Comparison of ENCODE assay signal across 19 cellular contexts in the genomic region with DNA sequence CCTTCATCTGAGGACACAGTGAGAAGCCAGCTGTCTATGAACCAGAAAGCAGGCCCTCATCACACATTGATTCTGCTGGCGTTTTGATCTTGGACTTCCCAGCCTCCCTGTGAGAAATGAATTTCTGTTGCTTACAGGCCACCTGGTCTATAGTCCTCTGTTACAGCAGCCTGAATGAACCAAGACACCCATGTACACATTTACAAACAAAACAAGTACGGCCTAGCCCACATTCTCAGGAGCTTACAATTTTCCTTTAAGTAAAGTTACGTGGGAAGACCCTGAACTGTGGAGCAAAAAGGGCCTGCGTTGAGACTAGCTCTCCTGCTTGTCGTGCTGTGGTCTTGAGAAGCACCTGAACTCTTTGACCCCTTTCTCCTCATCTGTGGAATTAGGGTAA. TPM values are rescaled to one million over a fixed set of nuclear protein-coding genes. Genes with fewer than 3 reads are reported as not detected.
DNase-seq lines count a peak whose midpoint lies in the region; ATAC-seq and TF ChIP-seq lines count a peak whose summit lies in the region.
"Had no signal": no experiment of that assay in that cellular context is flagged by ENCODE, and none has a peak within 500 bp of the region (broad histone marks: within the 10 kb centered on the region; RNA-seq: fewer than 3 reads in every experiment).

No MANE protein-coding gene starts in this region.

- POLR2A ChIA-PET in IMR-90 (lab: Charles Lee; ENCODE audit: unreplicated experiment) (interaction anchor here (0.5 kb wide), 1 partner anchor 582 kb away, joined by 3 read pairs; no protein-coding TSS in a partner anchor), HEK293T (lab: Yijun Ruan, JAX) (interaction anchor here (1.2 to 4.5 kb wide), 2 partner anchors 12 to 33 kb away, joined by 4 to 29 read pairs; a partner anchor contains a TSS)

- ATAC-seq in IMR-90 (ENCODE audit: low read depth) (no peak), HG02571 (IDR thresholded peaks at IDR 0.05; ENCODE audit: unreplicated experiment) (no peak)
- ATAC-seq: activated T-helper 17 cell treated with anti-CD3 and anti-CD28 coated beads, Interleukin-2, amount 50 U/mL, for 72 hours; HCT116; psoas muscle had no signal

- H3K9me1 ChIP-seq in IMR-90 (ENCODE audit: insufficient read depth, low read length) = peaks cover 18% of the 10 kb centered on the region

- H2AFZ ChIP-seq in IMR-90 (replicated peaks; ENCODE audit: low read length, poor library complexity) (no peak overlapping the region), hepatocyte (no peak overlapping the region), smooth muscle cell (ENCODE audit: low read depth) (peak overlapping the region; percentile 10)

- no peak overlapping the region for H4K8ac ChIP-seq in IMR-90 (ENCODE audit: low read depth in 2 of 2, low read length in 2 of 2)

- H3K18ac ChIP-seq in IMR-90 (ENCODE audit: low read depth, low read length) = no peak overlapping the region

- H3K4me2 ChIP-seq in IMR-90 (ENCODE audit: low read depth, low read length) (no peak overlapping the region), hepatocyte (no peak overlapping the region), smooth muscle cell (peak overlapping the region; percentile 27)
- H3K4me2 ChIP-seq: BLaER1 had no signal

- H3K4me3 ChIP-seq in IMR-90 (ENCODE audit: insufficient read depth, low read depth, low read length) (no peak overlapping the region), hepatocyte (no peak overlapping the region), smooth muscle cell (no peak overlapping the region), H7 (ENCODE audit: insufficient read depth, low read depth, low read length) (no peak overlapping the region)
- H3K4me3 ChIP-seq: BLaER1, GM12878, psoas muscle had no signal

- in situ Hi-C loops in IMR-90 (cut with MboI; ENCODE audit: low sequenced_read_pairs) = no loop called here

- H3K79me1 ChIP-seq in IMR-90 (ENCODE audit: low read depth in 1 of 2, low read length in 2 of 2) = peaks cover 0 to 7% of the 10 kb centered on the region in 2 experiments; a peak in 2 of 4 replicates

- H2BK5ac ChIP-seq in IMR-90 (ENCODE audit: low read depth, low read length, poor library complexity, severe bottlenecking) = no peak overlapping the region

- no peak overlapping the region; the same call in 2 of the 3 replicates for H2BK15ac ChIP-seq in IMR-90 (ENCODE audit: low read depth, low read length)

- H3K27me3 ChIP-seq in IMR-90 (ENCODE audit: control insufficient read depth, insufficient read depth, low read length) (no peaks in the 10 kb centered on the region), hepatocyte (no peaks in the 10 kb centered on the region), smooth muscle cell (ENCODE audit: low read depth) (no peaks in the 10 kb centered on the region), H7 (ENCODE audit: control insufficient read depth, insufficient read depth, low read length) (no peaks in the 10 kb centered on the region)
- H3K27me3 ChIP-seq: BLaER1 had no signal

- H3K9me3 ChIP-seq in IMR-90 (ENCODE audit: control insufficient read depth, insufficient read depth, low read length) (no peaks in the 10 kb centered on the region), hepatocyte (ENCODE audit: low read depth) (no peaks in the 10 kb centered on the region), smooth muscle cell (replicated peaks; ENCODE audit: low read depth) (no peaks in the 10 kb centered on the region)
- H3K9me3 ChIP-seq: BLaER1, psoas muscle had no signal

- H4K20me1 ChIP-seq in IMR-90 (ENCODE audit: insufficient read depth, low read length) (no peaks in the 10 kb centered on the region), hepatocyte (ENCODE audit: insufficient read depth, poor library complexity, severe bottlenecking) (no peaks in the 10 kb centered on the region), smooth muscle cell (ENCODE audit: low read depth) (no peaks in the 10 kb centered on the region)
- H4K20me1 ChIP-seq: BLaER1 had no signal

- dilution Hi-C loops in IMR-90 (cut with HindIII; ENCODE audit: low sequenced_read_pairs, unreplicated experiment) = no loop called here

- intact Hi-C loops in IMR-90 (cut with micrococcal nuclease) = no loop called here

- H3K4me1 ChIP-seq in IMR-90 (ENCODE audit: control insufficient read depth, insufficient read depth, low read length) (peaks cover 12% of the 10 kb centered on the region), hepatocyte (ENCODE audit: insufficient read depth) (peaks cover 11% of the 10 kb centered on the region), smooth muscle cell (ENCODE audit: low read depth) (peaks cover 36% of the 10 kb centered on the region)
- H3K4me1 ChIP-seq: psoas muscle had no signal

- no peak overlapping the region for H3K14ac ChIP-seq in IMR-90 (replicated peaks; ENCODE audit: low read depth, low read length)

- peaks cover 11% of the 10 kb centered on the region for H3F3A ChIP-seq in smooth muscle cell (ENCODE audit: low read depth)

- no peak overlapping the region for H3K23ac ChIP-seq in IMR-90 (ENCODE audit: low read depth, low read length)

- H3K27ac ChIP-seq in IMR-90 (ENCODE audit: insufficient read depth, low read length) (no peak overlapping the region), hepatocyte (peak overlapping the region; percentile 55), smooth muscle cell (ENCODE audit: low read depth) (peak overlapping the region; percentile 50)
- H3K27ac ChIP-seq: BLaER1, psoas muscle had no signal

- BruUV-seq in IMR-90 (replicated peaks; lab: Mats Ljungman, UMichigan) = no TSS peak

- H2AK5ac ChIP-seq in IMR-90 (ENCODE audit: low read depth, low read length) = peak overlapping the region; percentile 37; the same call in 1 of the 2 replicates

- peak overlapping the region; percentile 47; the same call in 1 of the 2 replicates for H2BK20ac ChIP-seq in IMR-90 (ENCODE audit: low read depth, low read length)

- H3K4ac ChIP-seq in IMR-90 (ENCODE audit: low read depth, low read length) = peak overlapping the region; percentile 21

- H3K36me3 ChIP-seq in IMR-90 (ENCODE audit: control insufficient read depth, insufficient read depth, low read length) = no peaks in the 10 kb centered on the region
- H3K36me3 ChIP-seq in hepatocyte (replicated peaks; ENCODE audit: insufficient read depth, low read depth) = no peaks in the 10 kb centered on the region
- no peaks in the 10 kb centered on the region for H3K36me3 ChIP-seq in smooth muscle cell (ENCODE audit: low read depth)
- H3K36me3 ChIP-seq in H7 (replicated peaks; ENCODE audit: control insufficient read depth, insufficient read depth, low read length) = no peaks in the 10 kb centered on the region
- H3K36me3 ChIP-seq: BLaER1 had no signal

- 100% methylated on average over 1 of the region's 5 CpGs; no CpG with 5 or more reads in 1 of the 2 experiments for WGBS in IMR-90 (ENCODE audit: extremely low coverage in 2 of 2, insufficient read length in 1 of 2), 2 experiments
- 81% methylated on average over 5 of the region's 5 CpGs for WGBS in hepatocyte (ENCODE audit: low lambda C conversion rate, missing lambda C conversion rate)
- WGBS in smooth muscle cell (ENCODE audit: low lambda C conversion rate) = 80% methylated on average over 5 of the region's 5 CpGs

- TF ChIP-seq RAD21 in IMR-90 (IDR thresholded peaks at IDR 0.05; ENCODE audit: low read length) = no peak

- H3K9ac ChIP-seq in IMR-90 (ENCODE audit: low read depth, low read length) (no peak overlapping the region), smooth muscle cell (ENCODE audit: low read depth) (no peak overlapping the region)
- H3K9ac ChIP-seq: BLaER1 had no signal

- no peak for TF ChIP-seq CTCF in IMR-90 (conservative IDR thresholded peaks at IDR 0.05; ENCODE audit: low read depth, low read length)
- no peak for TF ChIP-seq CTCF in hepatocyte (IDR thresholded peaks at IDR 0.05; ENCODE audit: poor library complexity)
- no peak for TF ChIP-seq CTCF in smooth muscle cell (IDR thresholded peaks at IDR 0.05; ENCODE audit: borderline replicate concordance, insufficient read depth, poor library complexity, severe bottlenecking)

- H3K79me2 ChIP-seq in hepatocyte = no peaks in the 10 kb centered on the region
- no peaks in the 10 kb centered on the region for H3K79me2 ChIP-seq in smooth muscle cell (ENCODE audit: low read depth)

- no peak overlapping the region for H4K5ac ChIP-seq in IMR-90 (ENCODE audit: low read depth, low read length)

- no peaks in the 10 kb centered on the region for H3K9me2 ChIP-seq in hepatocyte (replicated peaks; ENCODE audit: insufficient read depth)

- no peak overlapping the region for H2AK9ac ChIP-seq in IMR-90 (replicated peaks; ENCODE audit: low read depth, low read length, poor library complexity)

- CTCF ChIA-PET in IMR-90 (lab: Yijun Ruan, JAX) (interaction anchor here (1.3 kb wide), 1 partner anchor 12 kb away, joined by 3 read pairs; a partner anchor contains a TSS), HEK293T (lab: Yijun Ruan, JAX) (no interaction called here)

- DNase-seq in activated effector memory CD4-positive, alpha-beta T cell treated with anti-CD3 and anti-CD28 coated beads, Interleukin-2, amount 50 U/mL, for 16 hours = peak; percentile 33
- DNase-seq in activated effector memory CD4-positive, alpha-beta T cell treated with Interleukin-2 at 50 U/mL for 16 hours = no peak
- no peak for DNase-seq in IMR-90
- no peak for DNase-seq in hepatocyte (ENCODE audit: low spot score)
- no peak for DNase-seq in smooth muscle cell (lab: John Stamatoyannopoulos, UW; ENCODE audit: unreplicated experiment)
- DNase-seq in HEK293T (ENCODE audit: extremely low spot score) = no peak
- no peak for DNase-seq in H7
- DNase-seq: amniotic stem cell, cortex of kidney, NCI-H1694 treated with DMSO at 0.1 percent for 48 hours, NCI-H2171 treated with DMSO at 0.1 percent for 48 hours, NCI-H524, psoas muscle, SHP77 treated with DMSO at 0.1 percent for 48 hours had no signal

- H4K91ac ChIP-seq in IMR-90 (ENCODE audit: insufficient read depth, low read depth, low read length) = peak overlapping the region; percentile 43; the same call in 1 of the 2 replicates

- H3K56ac ChIP-seq in IMR-90 (ENCODE audit: extremely low read depth, insufficient read depth, low read length) = no peak overlapping the region

- no peak for TF ChIP-seq POLR2A in IMR-90 (IDR thresholded peaks at IDR 0.05; ENCODE audit: low read depth, low read length)

- no peak overlapping the region; the same call in 1 of the 2 replicates for H2BK120ac ChIP-seq in IMR-90 (ENCODE audit: low read depth, low read length)

RNA-seq across cellular contexts. Expression of a gene that starts 12.0 kb away (rescaled TPM):
- total RNA-seq in IMR-90 (2012; rRNA removed) (94.1 and 123 TPM in 2 replicates), hepatocyte (106 and 135 TPM in 2 replicates), smooth muscle cell (96.0 and 106 TPM in 2 replicates)
- polyA plus RNA-seq in IMR-90 (2012; rRNA removed) (72.3 and 93.6 TPM in 2 replicates), hepatocyte (63.6 and 66.7 TPM in 2 replicates), smooth muscle cell (77.2 and 93.4 TPM in 2 replicates)
- polyA plus RNA-seq in IMR-90 (2012; cell fraction: cytosol; rRNA removed) = 20.4 and 27.2 TPM in 2 replicates
- 27.1 and 155 TPM in 2 replicates for polyA plus RNA-seq in IMR-90 (2012; cell fraction: nucleus; rRNA removed; ENCODE audit: low replicate concordance)
- total RNA-seq in H7 (2014; rRNA removed; shearing (Covaris generic)) = 33.6 and 34.3 TPM in 2 replicates

RNA-seq across cellular contexts. Expression of a gene that starts 49.3 kb away (rescaled TPM):
- 4.8 and 8.1 TPM in 2 replicates for total RNA-seq in IMR-90 (2012; rRNA removed)
- polyA plus RNA-seq in IMR-90 (2012; rRNA removed) = 40.1 and 46.2 TPM in 2 replicates
- 79.8 and 84.7 TPM in 2 replicates for polyA plus RNA-seq in IMR-90 (2012; cell fraction: cytosol; rRNA removed)
- 19.4 and 30.5 TPM in 2 replicates for polyA plus RNA-seq in IMR-90 (2012; cell fraction: nucleus; rRNA removed; ENCODE audit: low replicate concordance)
- 19.1 and 25.0 TPM in 2 replicates for total RNA-seq in hepatocyte
- 67.3 and 73.5 TPM in 2 replicates for polyA plus RNA-seq in hepatocyte
- total RNA-seq in smooth muscle cell = 11.2 and 14.3 TPM in 2 replicates
- 56.4 and 67.6 TPM in 2 replicates for polyA plus RNA-seq in smooth muscle cell
- 19.0 and 40.9 TPM in 2 replicates for total RNA-seq in H7 (2014; rRNA removed; shearing (Covaris generic))
